ENCODE assay signal across 8 cellular contexts in genomic region chr14:89276424-89276975, GRCh38.
DNase-seq lines count a peak whose midpoint lies in the region; ATAC-seq and TF ChIP-seq lines count a peak whose summit lies in the region.

No MANE protein-coding gene starts in this region.

- peaks cover 87% of the 10 kb centered on the region for H3K4me1 Mint-ChIP-seq in activated CD8-positive, alpha-beta T cell treated with anti-CD3 and anti-CD28 coated beads for 36 hours (ENCODE audit: low read depth)
- peaks cover 37 to 74% (median 66%) of the 10 kb centered on the region in 4 donors for H3K4me1 Mint-ChIP-seq in naive thymus-derived CD8-positive, alpha-beta T cell
- H3K4me1 Mint-ChIP-seq in mesothelial cell of epicardium: peaks cover 7% of the 10 kb centered on the region

- intact Hi-C loops in activated CD8-positive, alpha-beta T cell treated with anti-CD3 and anti-CD28 coated beads for 36 hours (cut with micrococcal nuclease): loop anchor here (5.0 kb wide), 1 partner anchor 141 kb away; the partner anchor contains the start of gene FOXN3

- H3K36me3 Mint-ChIP-seq in activated CD8-positive, alpha-beta T cell treated with anti-CD3 and anti-CD28 coated beads for 36 hours (ENCODE audit: low read depth): peaks cover 70% of the 10 kb centered on the region
- peaks cover 0 to 55% (median 13%) of the 10 kb centered on the region in 3 donors for H3K36me3 Mint-ChIP-seq in naive thymus-derived CD8-positive, alpha-beta T cell
- H3K36me3 Mint-ChIP-seq in mesothelial cell of epicardium: peaks cover 10% of the 10 kb centered on the region

- DNase-seq in stimulated activated naive CD4-positive, alpha-beta T cell treated with Interleukin-2 at 50 U/mL for 16 hours (lab: John Stamatoyannopoulos, UW): peak; percentile 42
- DNase-seq in stimulated activated naive CD4-positive, alpha-beta T cell (lab: John Stamatoyannopoulos, UW): no peak
- peak; percentile 96 for DNase-seq in activated CD8-positive, alpha-beta T cell treated with anti-CD3 and anti-CD28 coated beads for 36 hours
- DNase-seq in naive thymus-derived CD8-positive, alpha-beta T cell: peak in 2 of 10 donors; percentile 3 to 16
- DNase-seq in mesothelial cell of epicardium (ENCODE audit: low spot score in 2 of 2, unreplicated experiment in 2 of 2) (no peak), NCI-H1930 (lab: John Stamatoyannopoulos, UW) (no peak), epidermal melanocyte (ENCODE audit: insufficient read length, low spot score) (no peak)

- ATAC-seq in HG03159 (IDR thresholded peaks at IDR 0.05; ENCODE audit: unreplicated experiment): peak; percentile 85
- ATAC-seq in activated CD8-positive, alpha-beta T cell treated with anti-CD3 and anti-CD28 coated beads for 36 hours: peak; percentile 91
- ATAC-seq in naive thymus-derived CD8-positive, alpha-beta T cell: peak; percentile 37 to 56

- H3K27ac Mint-ChIP-seq in activated CD8-positive, alpha-beta T cell treated with anti-CD3 and anti-CD28 coated beads for 36 hours: peak overlapping the region; percentile 99
- peak overlapping the region; percentile 3 to 82 (median 42) for H3K27ac Mint-ChIP-seq in naive thymus-derived CD8-positive, alpha-beta T cell
- H3K27ac Mint-ChIP-seq in mesothelial cell of epicardium: no peak overlapping the region

- CTCF ChIA-PET in activated CD8-positive, alpha-beta T cell treated with anti-CD3 and anti-CD28 coated beads for 36 hours (lab: Charles Lee): no interaction called here

- no peaks in the 10 kb centered on the region for H3K27me3 Mint-ChIP-seq in activated CD8-positive, alpha-beta T cell treated with anti-CD3 and anti-CD28 coated beads for 36 hours
- H3K27me3 Mint-ChIP-seq in naive thymus-derived CD8-positive, alpha-beta T cell: no peaks in the 10 kb centered on the region
- no peaks in the 10 kb centered on the region for H3K27me3 Mint-ChIP-seq in mesothelial cell of epicardium (ENCODE audit: low read depth)

- H3K4me3 Mint-ChIP-seq in activated CD8-positive, alpha-beta T cell treated with anti-CD3 and anti-CD28 coated beads for 36 hours: peak overlapping the region; percentile 68
- H3K4me3 Mint-ChIP-seq in naive thymus-derived CD8-positive, alpha-beta T cell: peak overlapping the region in 3 of 10 donors; percentile 3 to 45 (median 25)
- no peak overlapping the region for H3K4me3 Mint-ChIP-seq in mesothelial cell of epicardium

- peaks cover 9% of the 10 kb centered on the region for H3K9me3 Mint-ChIP-seq in activated CD8-positive, alpha-beta T cell treated with anti-CD3 and anti-CD28 coated beads for 36 hours
- H3K9me3 Mint-ChIP-seq in naive thymus-derived CD8-positive, alpha-beta T cell: no peaks in the 10 kb centered on the region
- H3K9me3 Mint-ChIP-seq in mesothelial cell of epicardium: no peaks in the 10 kb centered on the region

- TF ChIP-seq CTCF in activated CD8-positive, alpha-beta T cell treated with anti-CD3 and anti-CD28 coated beads for 36 hours (IDR thresholded peaks at IDR 0.05): no peak
- TF ChIP-seq CTCF in mesothelial cell of epicardium (IDR thresholded peaks at IDR 0.05; ENCODE audit: unreplicated experiment): no peak

- POLR2A ChIA-PET in activated CD8-positive, alpha-beta T cell treated with anti-CD3 and anti-CD28 coated beads for 36 hours (lab: Charles Lee): no interaction called here
- POLR2A ChIA-PET in naive thymus-derived CD8-positive, alpha-beta T cell (lab: Charles Lee): no interaction called here

Comparison
In these comparisons a context has a peak if more than half of its experiments do, and no peak if none do; other contexts are left out.
1. DNase-seq: peak in stimulated activated naive CD4-positive, alpha-beta T cell treated with Interleukin-2 at 50 U/mL for 16 hours (single experiment) and activated CD8-positive, alpha-beta T cell treated with anti-CD3 and anti-CD28 coated beads for 36 hours (single experiment); none in stimulated activated naive CD4-positive, alpha-beta T cell (0 of 6), mesothelial cell of epicardium (0 of 2), NCI-H1930 (0 of 2) and epidermal melanocyte (single experiment).
2. Peak in every context shown above with its lines, with median percentiles within 50 percentile points of each other: ATAC-seq.